In genomic region chr17:34827008-34827407, GRCh38 we compare ENCODE assay signal across 14 cellular contexts.
"Had no signal": no experiment of that assay in that cellular context is flagged by ENCODE, and none has a peak within 500 bp of the region (broad histone marks: within the 10 kb centered on the region; RNA-seq: fewer than 3 reads in every experiment).

No MANE protein-coding gene starts in this region.

- DNase-seq: activated CD4-positive, alpha-beta T cell treated with anti-CD3 and anti-CD28 coated beads, Interleukin-2, amount 10 ng/mL, durations not matched to agents 7 days and 5 days; activated CD4-positive, CD25-positive, alpha-beta regulatory T cell; activated CD8-positive, alpha-beta memory T cell treated with anti-CD3 and anti-CD28 coated beads for 24 hours; activated gamma-delta T cell treated with Interleukin-2 at 50 U/mL for 16 hours; amniotic stem cell; erythroblast; hypothalamus; mesenchymal stem cell; right cardiac atrium; stimulated activated CD4-positive, alpha-beta T cell treated with anti-CD3 and anti-CD28 coated beads, Interleukin-4, amount 100 ng/mL, for 24 hours; stimulated activated naive CD4-positive, alpha-beta T cell treated with Interleukin-2 at 50 U/mL for 16 hours; substantia nigra had no signal

- H3K36me3 ChIP-seq: tibial nerve had no signal

- H3K27me3 ChIP-seq: tibial nerve had no signal

- H3K4me3 ChIP-seq: skin epidermis, tibial nerve had no signal

- H3K4me1 ChIP-seq: tibial nerve had no signal

- ATAC-seq: right cardiac atrium had no signal

- H3K9me3 ChIP-seq: tibial nerve had no signal

- H3K27ac ChIP-seq: skin epidermis, tibial nerve had no signal
